ENCODE assay signal across 14 cellular contexts in genomic region chr3:171797265-171797679, GRCh38. TPM values are rescaled to one million over a fixed set of nuclear protein-coding genes. Genes with fewer than 3 reads are reported as not detected.
DNase-seq lines count a peak whose midpoint lies in the region; ATAC-seq and TF ChIP-seq lines count a peak whose summit lies in the region.
"Had no signal": no experiment of that assay in that cellular context is flagged by ENCODE, and none has a peak within 500 bp of the region (broad histone marks: within the 10 kb centered on the region; RNA-seq: fewer than 3 reads in every experiment).

No MANE protein-coding gene starts in this region.

- H3K9me3 ChIP-seq in mucosa of descending colon: no peaks in the 10 kb centered on the region
- H3K9me3 ChIP-seq: colonic mucosa, SJSA1 had no signal

- H3K4me3 Mint-ChIP-seq in type B pancreatic cell: no peak overlapping the region
- H3K4me3 Mint-ChIP-seq: activated naive CD8-positive, alpha-beta T cell treated with anti-CD3 and anti-CD28 coated beads for 36 hours had no signal

- H3K27ac Mint-ChIP-seq in type B pancreatic cell: no peak overlapping the region
- H3K27ac Mint-ChIP-seq: activated naive CD8-positive, alpha-beta T cell treated with anti-CD3 and anti-CD28 coated beads for 36 hours had no signal

- no peak overlapping the region for H3K4me3 ChIP-seq in mucosa of descending colon
- H3K4me3 ChIP-seq: colonic mucosa, lung, SJSA1 had no signal

- no peaks in the 10 kb centered on the region for H3K36me3 ChIP-seq in mucosa of descending colon (ENCODE audit: low read depth)
- H3K36me3 ChIP-seq: colonic mucosa, SJSA1 had no signal

- DNase-seq in NCI-H526 (lab: John Stamatoyannopoulos, UW) (peak; percentile 97 to 98), mucosa of descending colon (no peak), type B pancreatic cell (ENCODE audit: extremely low spot score, unreplicated experiment) (no peak), SK-N-DZ (ENCODE audit: low spot score) (no peak)
- DNase-seq in stimulated activated CD4-positive, alpha-beta T cell treated with anti-CD3 and anti-CD28 coated beads, Interleukin-12 subunit alpha, Interleukin-12 subunit beta, amount 100 ng/mL, for 4 hours: no peak
- DNase-seq: activated naive CD8-positive, alpha-beta T cell treated with anti-CD3 and anti-CD28 coated beads for 36 hours; colonic mucosa; NCI-H446 had no signal

- TF ChIP-seq CTCF in mucosa of descending colon (IDR thresholded peaks at IDR 0.05) (no peak), type B pancreatic cell (conservative IDR thresholded peaks at IDR 0.05) (no peak)

- H3K9me3 Mint-ChIP-seq in type B pancreatic cell: no peaks in the 10 kb centered on the region
- H3K9me3 Mint-ChIP-seq: activated naive CD8-positive, alpha-beta T cell treated with anti-CD3 and anti-CD28 coated beads for 36 hours had no signal

- no peaks in the 10 kb centered on the region for H3K36me3 Mint-ChIP-seq in type B pancreatic cell
- H3K36me3 Mint-ChIP-seq: activated naive CD8-positive, alpha-beta T cell treated with anti-CD3 and anti-CD28 coated beads for 36 hours had no signal

- H3K4me1 Mint-ChIP-seq in type B pancreatic cell (ENCODE audit: unreplicated experiment): peaks cover 8% of the 10 kb centered on the region
- H3K4me1 Mint-ChIP-seq: activated naive CD8-positive, alpha-beta T cell treated with anti-CD3 and anti-CD28 coated beads for 36 hours had no signal

- peak; percentile 50 for ATAC-seq in GM18873 (IDR thresholded peaks at IDR 0.05; ENCODE audit: low FRiP score, unreplicated experiment)
- ATAC-seq in HG02588 (IDR thresholded peaks at IDR 0.05; ENCODE audit: unreplicated experiment): peak; percentile 56
- ATAC-seq in mucosa of descending colon: peak; percentile 47

- intact Hi-C loops in mucosa of descending colon (cut with DNase I, micrococcal nuclease): no loop called here

- no peaks in the 10 kb centered on the region for H3K27me3 Mint-ChIP-seq in type B pancreatic cell

- H3K4me1 ChIP-seq in mucosa of descending colon (ENCODE audit: low read depth): peaks cover 2% of the 10 kb centered on the region
- H3K4me1 ChIP-seq: colonic mucosa, parathyroid adenoma had no signal

RNA-seq across cellular contexts. Expression of gene PLD1, which starts 13.0 kb away (rescaled TPM):
- total RNA-seq in mucosa of descending colon (100 to 1,000 TPM in 1 of 3 donors, 10 to 100 TPM in 2; 46.6 to 105 (median 65.1) TPM), type B pancreatic cell (ENCODE audit: low replicate concordance) (33.3 and 44.6 TPM in 2 replicates)
- 3.1 TPM in 1 of 2 replicates, not detected in the other for polyA plus RNA-seq in SK-N-DZ (2014; cell fraction: cytosol; rRNA removed)
- 0.02 TPM in 1 of 2 replicates, not detected in the other for polyA plus RNA-seq in SK-N-DZ (2014; cell fraction: nucleus; rRNA removed)

RNA-seq across cellular contexts. Expression of gene TMEM212, which starts 45.9 kb away (rescaled TPM):
- total RNA-seq in mucosa of descending colon (not detected), type B pancreatic cell (ENCODE audit: low replicate concordance) (not detected in 2 replicates)
- not detected in 2 replicates for polyA plus RNA-seq in SK-N-DZ (2014; cell fraction: cytosol; rRNA removed)
- polyA plus RNA-seq in SK-N-DZ (2014; cell fraction: nucleus; rRNA removed): not detected in 2 replicates
- total RNA-seq: activated naive CD8-positive, alpha-beta T cell treated with anti-CD3 and anti-CD28 coated beads for 36 hours; colonic mucosa; glomerular endothelial cell; SJSA1 had no signal

Comparison
In these comparisons a context has a peak if more than half of its experiments do, and no peak if none do; other contexts are left out.
1. DNase-seq: peak in NCI-H526 (2 of 2); none in mucosa of descending colon (0 of 3), type B pancreatic cell (single experiment), stimulated activated CD4-positive, alpha-beta T cell treated with anti-CD3 and anti-CD28 coated beads, Interleukin-12 subunit alpha, Interleukin-12 subunit beta, amount 100 ng/mL, for 4 hours (single experiment) and SK-N-DZ (single experiment).
2. Peak in every context shown above with its lines, with median percentiles within 50 percentile points of each other: ATAC-seq.